In the genomic region with DNA sequence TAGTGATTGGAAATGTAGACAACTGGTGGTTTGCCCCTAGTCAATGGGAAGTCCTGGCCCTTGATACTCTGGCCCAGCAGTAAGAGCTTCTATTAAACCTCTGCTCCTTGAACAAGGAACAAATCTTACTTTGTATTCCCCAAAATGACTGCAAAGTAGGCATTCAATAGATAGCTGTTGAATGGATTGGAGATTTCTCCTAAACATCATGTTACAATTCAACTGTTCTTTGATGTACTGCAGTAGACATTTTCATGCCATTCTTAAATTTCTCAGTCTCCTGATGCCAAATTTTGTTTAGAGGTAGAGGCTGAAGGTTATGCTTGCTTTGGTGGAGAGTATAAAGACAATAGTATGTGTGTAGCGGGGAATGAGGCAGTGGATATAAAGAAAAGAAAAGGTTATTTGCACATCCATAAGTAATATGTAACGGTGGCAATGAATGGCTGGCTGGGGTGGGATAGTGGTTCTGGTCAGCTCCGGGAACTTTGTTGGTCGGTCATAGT, we compare ENCODE assay signal across 25 cellular contexts. TPM values are rescaled to one million over a fixed set of nuclear protein-coding genes. Genes with fewer than 3 reads are reported as not detected.
DNase-seq lines count a peak whose midpoint lies in the region; TF ChIP-seq lines count a peak whose summit lies in the region.
"Had no signal": no experiment of that assay in that cellular context is flagged by ENCODE, and none has a peak within 500 bp of the region (broad histone marks: within the 10 kb centered on the region; RNA-seq: fewer than 3 reads in every experiment).

No MANE protein-coding gene starts in this region.

- peak; percentile 21 for DNase-seq in SIG-M5 treated with dmso at 0.1 percent for 504 hours (lab: John Stamatoyannopoulos, UW; ENCODE audit: unreplicated experiment)
- no peak for DNase-seq in SIG-M5 (lab: John Stamatoyannopoulos, UW)
- DNase-seq in OCI-LY7 (ENCODE audit: low spot score): peak; percentile 67
- no peak for DNase-seq in GM19240 (ENCODE audit: insufficient read length, low spot score)
- no peak for DNase-seq in COR-L47 (lab: John Stamatoyannopoulos, UW)
- DNase-seq in NCI-H1105 (lab: John Stamatoyannopoulos, UW): no peak
- DNase-seq: activated CD4-positive, alpha-beta T cell treated with anti-CD3 and anti-CD28 coated beads for 48 hours; activated CD8-positive, alpha-beta memory T cell treated with anti-CD3 and anti-CD28 coated beads, Interleukin-2, amount 50 U/mL, for 4 hours; activated gamma-delta T cell; BE2C; cerebellar nuclear complex; GDM1; glutamatergic neuron; NCI-H1092 treated with DMSO at 0.1 percent for 48 hours; NCI-H1930; NCI-H446 treated with DMSO at 0.1 percent for 48 hours; NK-92 treated with Interleukin-12 subunit alpha and Interleukin-12 subunit beta, amount 100 ng/mL, for 24 hours; Peyer's patch; SJCRH30; stimulated activated CD8-positive, alpha-beta memory T cell treated with anti-CD3 and anti-CD28 coated beads, Interleukin-4, amount 100 ng/mL, for 48 hours; substantia nigra; upper lobe of right lung had no signal

- peaks cover 31% of the 10 kb centered on the region for H3K4me1 ChIP-seq in OCI-LY7 (ENCODE audit: insufficient read depth, low read length, poor library complexity, severe bottlenecking)
- H3K4me1 ChIP-seq in mesodermal cell (ENCODE audit: control insufficient read depth, insufficient read depth, low read length, poor library complexity, severe bottlenecking): no peaks in the 10 kb centered on the region
- H3K4me1 ChIP-seq: BE2C, Peyer's patch, SJCRH30, upper lobe of right lung had no signal

- no peaks in the 10 kb centered on the region for H3K9me2 ChIP-seq in OCI-LY7 (ENCODE audit: insufficient read depth, low read length)

- H3K4me3 ChIP-seq in OCI-LY7 (ENCODE audit: low read depth, low read length, poor library complexity, severe bottlenecking) (no peak overlapping the region), mesodermal cell (ENCODE audit: extremely low read depth, insufficient read depth, low read length, poor library complexity, severe bottlenecking) (no peak overlapping the region)
- H3K4me3 ChIP-seq: lung, Peyer's patch, SJCRH30, upper lobe of right lung had no signal

- H3K9me3 ChIP-seq in OCI-LY7 (ENCODE audit: low read length) (no peaks in the 10 kb centered on the region), mesodermal cell (ENCODE audit: control insufficient read depth, low read length) (no peaks in the 10 kb centered on the region)
- H3K9me3 ChIP-seq: BE2C, Peyer's patch, SJCRH30, upper lobe of right lung had no signal

- BruUV-seq in OCI-LY7 (replicated peaks; lab: Mats Ljungman, UMichigan): no TSS peak

- POLR2A ChIA-PET in OCI-LY7 (lab: Charles Lee): interaction anchor here (0.6 to 4.3 kb wide), 19 partner anchors 9 to 296 kb away, joined by 3 to 54 read pairs (median 4); a partner anchor contains a TSS

- CTCF ChIA-PET in OCI-LY7 (lab: Charles Lee; ENCODE audit: unreplicated experiment): interaction anchor here (0.8 to 1.5 kb wide), 4 partner anchors 11 to 15 kb away, joined by 3 read pairs; a partner anchor contains a TSS

- WGBS in mesodermal cell (ENCODE audit: insufficient coverage in 2 of 2), 2 experiments: 88 to 89% methylated on average over 4 of the region's 4 CpGs

- no peak overlapping the region for H3K4me2 ChIP-seq in OCI-LY7 (ENCODE audit: low read length)

- peaks cover 87% of the 10 kb centered on the region for H3K36me3 ChIP-seq in OCI-LY7 (ENCODE audit: insufficient read depth, low read length)
- H3K36me3 ChIP-seq in mesodermal cell (ENCODE audit: control insufficient read depth, insufficient read depth, low read length): peaks cover 31% of the 10 kb centered on the region
- H3K36me3 ChIP-seq: Peyer's patch had no signal

- TF ChIP-seq POLR2A in GM19193 (IDR thresholded peaks at IDR 0.05; ENCODE audit: extremely low read depth, insufficient read depth, insufficient read length): peak; percentile 26

- peak overlapping the region; percentile 0 for H3K27ac ChIP-seq in OCI-LY7 (ENCODE audit: low read depth, low read length, poor library complexity, severe bottlenecking)
- peak overlapping the region; percentile 13 for H3K27ac ChIP-seq in mesodermal cell (ENCODE audit: low read depth, low read length, severe bottlenecking)
- H3K27ac ChIP-seq: Peyer's patch, SJCRH30, upper lobe of right lung had no signal

- H4K20me1 ChIP-seq in OCI-LY7 (ENCODE audit: insufficient read depth, low read length): peaks cover 97% of the 10 kb centered on the region

- intact Hi-C loops in OCI-LY7 (cut with micrococcal nuclease; ENCODE audit: unreplicated experiment): no loop called here

- H3K79me2 ChIP-seq in OCI-LY7 (ENCODE audit: insufficient read depth, low read depth, low read length): peaks cover 18% of the 10 kb centered on the region; the same call in 1 of the 2 replicates

- no peak for TF ChIP-seq CTCF in OCI-LY7 (conservative IDR thresholded peaks at IDR 0.05; ENCODE audit: low read length)

- H2AFZ ChIP-seq in OCI-LY7 (ENCODE audit: low read length): no peak overlapping the region

RNA-seq across cellular contexts. Expression of a gene that starts 12.8 kb away (rescaled TPM):
- total RNA-seq in OCI-LY7 (2014; rRNA removed; shearing (Covaris generic)): 175 and 242 TPM in 2 replicates
- 199 and 229 TPM in 2 replicates for total RNA-seq in OCI-LY7 (2022)
- 4.6 TPM for polyA plus RNA-seq in mesodermal cell (2013, experiment 1 of 2)
- polyA plus RNA-seq in mesodermal cell (2013, experiment 2 of 2): 6.8 TPM

RNA-seq across cellular contexts. Expression of a gene that starts 38.1 kb away (rescaled TPM):
- total RNA-seq in OCI-LY7 (2014; rRNA removed; shearing (Covaris generic)): 1.7 and 2.4 TPM in 2 replicates
- not detected in 2 replicates for total RNA-seq in OCI-LY7 (2022)
- 0.88 TPM for polyA plus RNA-seq in mesodermal cell (2013, experiment 1 of 2)
- polyA plus RNA-seq in mesodermal cell (2013, experiment 2 of 2): 1.2 TPM

Comparison
In these comparisons a context has a peak if more than half of its experiments do, and no peak if none do; other contexts are left out.
1. DNase-seq: peak in SIG-M5 treated with dmso at 0.1 percent for 504 hours (single experiment) and OCI-LY7 (single experiment); none in SIG-M5 (single experiment), GM19240 (single experiment), COR-L47 (single experiment) and NCI-H1105 (single experiment).